ENCODE assay signal across 8 cellular contexts in genomic region chr5:128538249-128539037, GRCh38. TPM values are rescaled to one million over a fixed set of nuclear protein-coding genes. Genes with fewer than 3 reads are reported as not detected.
DNase-seq lines count a peak whose midpoint lies in the region; ATAC-seq and TF ChIP-seq lines count a peak whose summit lies in the region.

No MANE protein-coding gene starts in this region.

- H3K27me3 ChIP-seq in NT2/D1 (ENCODE audit: insufficient read depth, insufficient read length), result peaks cover 13% of the 10 kb centered on the region

- peaks cover 17% of the 10 kb centered on the region for H3K36me3 Mint-ChIP-seq in nephron progenitor cell (ENCODE audit: low read depth)

- H3K4me1 ChIP-seq in NT2/D1 (ENCODE audit: insufficient read depth, insufficient read length), result no peaks in the 10 kb centered on the region

- ATAC-seq in GM18498 (IDR thresholded peaks at IDR 0.05; ENCODE audit: unreplicated experiment) (peak; percentile 39), GM21529 (IDR thresholded peaks at IDR 0.05; ENCODE audit: unreplicated experiment) (no peak)

- TF ChIP-seq CTCF in nephron progenitor cell (IDR thresholded peaks at IDR 0.05), result no peak

- no peaks in the 10 kb centered on the region for H3K27me3 Mint-ChIP-seq in nephron progenitor cell (ENCODE audit: low read depth, poor library complexity)

- H3K27ac Mint-ChIP-seq in nephron progenitor cell, result peak overlapping the region; percentile 84

- peak overlapping the region; percentile 97 for H3K4me3 Mint-ChIP-seq in nephron progenitor cell

- DNase-seq in NT2/D1 (ENCODE audit: low read depth, low spot score) (peak; percentile 79), fibroblast of gingiva (ENCODE audit: low read depth) (peak; percentile 98), nephron progenitor cell (peak; percentile 93), SHP77 treated with DMSO at 0.1 percent for 48 hours (lab: John Stamatoyannopoulos, UW) (no peak), mesenteric fat pad (ENCODE audit: low spot score) (no peak), OCI-M1 (lab: John Stamatoyannopoulos, UW) (no peak)

- peaks cover 5% of the 10 kb centered on the region for H3K9me3 Mint-ChIP-seq in nephron progenitor cell

- peak overlapping the region; percentile 61 for H3K4me3 ChIP-seq in NT2/D1 (ENCODE audit: insufficient read length, low read depth)

- H3K9me3 ChIP-seq in NT2/D1 (ENCODE audit: insufficient read depth, low read length), result no peaks in the 10 kb centered on the region

- peak overlapping the region; percentile 67 for H3K9ac ChIP-seq in NT2/D1 (ENCODE audit: insufficient read length, low read depth)

- peaks cover 19% of the 10 kb centered on the region for H3K36me3 ChIP-seq in NT2/D1 (ENCODE audit: insufficient read depth, insufficient read length, low read length)

- peaks cover 44% of the 10 kb centered on the region for H3K4me1 Mint-ChIP-seq in nephron progenitor cell

RNA-seq across cellular contexts. Expression of gene FBN2, which starts 0.4 kb away (rescaled TPM):
- 1.4 TPM for total RNA-seq in mesenteric fat pad

Comparison
In these comparisons a context has a peak if more than half of its experiments do, and no peak if none do; other contexts are left out.
1. DNase-seq: peak in NT2/D1 (single experiment), fibroblast of gingiva (single experiment) and nephron progenitor cell (single experiment); none in SHP77 treated with DMSO at 0.1 percent for 48 hours (single experiment), mesenteric fat pad (single experiment) and OCI-M1 (single experiment).